In the genomic region with DNA sequence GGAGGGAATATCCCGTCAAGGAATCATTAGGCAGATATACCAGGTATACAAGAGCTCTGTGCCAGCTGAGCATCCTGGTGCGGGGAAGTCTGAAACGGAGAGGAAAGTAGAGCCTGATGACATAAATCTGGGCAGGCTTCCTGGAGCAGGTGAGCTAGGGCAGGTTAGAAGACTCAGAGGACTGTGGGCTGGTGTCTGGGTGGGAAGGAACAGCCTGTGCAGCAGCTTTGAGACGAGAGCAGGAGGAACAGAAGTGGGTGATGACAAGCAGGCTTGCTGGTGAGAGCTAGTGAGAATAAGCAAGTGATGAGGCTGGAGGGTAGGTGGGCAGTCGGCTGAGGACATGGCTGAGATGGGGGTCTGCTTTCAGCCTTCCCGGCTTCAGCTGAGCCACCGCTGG, we compare ENCODE assay signal across 29 cellular contexts. TPM values are rescaled to one million over a fixed set of nuclear protein-coding genes. Genes with fewer than 3 reads are reported as not detected.
DNase-seq lines count a peak whose midpoint lies in the region; ATAC-seq and TF ChIP-seq lines count a peak whose summit lies in the region.
"Had no signal": no experiment of that assay in that cellular context is flagged by ENCODE, and none has a peak within 500 bp of the region (broad histone marks: within the 10 kb centered on the region; RNA-seq: fewer than 3 reads in every experiment).

No MANE protein-coding gene starts in this region.

- H3K27ac ChIP-seq in mesenchymal stem cell (ENCODE audit: low read length, poor library complexity, severe bottlenecking) (no peak overlapping the region), ovary (no peak overlapping the region)
- H3K27ac ChIP-seq: A549, ascending aorta, heart right ventricle, parathyroid adenoma, transverse colon had no signal

- no peaks in the 10 kb centered on the region for H3K36me3 Mint-ChIP-seq in activated CD8-positive, alpha-beta T cell treated with anti-CD3 and anti-CD28 coated beads, Interleukin-2, amount 10 ng/mL, durations not matched to agents 7 days and 5 days (ENCODE audit: low read depth)
- no peaks in the 10 kb centered on the region for H3K36me3 Mint-ChIP-seq in activated CD8-positive, alpha-beta T cell treated with anti-CD3 and anti-CD28 coated beads for 36 hours (ENCODE audit: low read depth)
- H3K36me3 Mint-ChIP-seq in brain (peaks cover 27% of the 10 kb centered on the region), type B pancreatic cell (peaks cover 16% of the 10 kb centered on the region), HFFc6 (ENCODE audit: low read depth) (no peaks in the 10 kb centered on the region)

- no peak overlapping the region for H3K23ac ChIP-seq in mesenchymal stem cell (ENCODE audit: low read length in 2 of 2)

- no peak overlapping the region for H2AFZ ChIP-seq in mesenchymal stem cell (ENCODE audit: low read depth, low read length)
- H2AFZ ChIP-seq: parathyroid adenoma had no signal

- no peak overlapping the region for H3K4ac ChIP-seq in mesenchymal stem cell (ENCODE audit: low read depth in 1 of 2, low read length in 2 of 2)

- H3K18ac ChIP-seq in mesenchymal stem cell (ENCODE audit: low read depth in 1 of 2, low read length in 2 of 2): no peak overlapping the region

- H3K36me3 ChIP-seq in mesenchymal stem cell (ENCODE audit: control insufficient read depth in 1 of 2, insufficient read depth in 2 of 2, low read depth in 1 of 2, low read length in 2 of 2) (peaks cover 0 to 20% of the 10 kb centered on the region in 2 experiments), ovary (no peaks in the 10 kb centered on the region)
- H3K36me3 ChIP-seq: ascending aorta, transverse colon had no signal

- peak overlapping the region; percentile 2 for H3K27ac Mint-ChIP-seq in activated CD8-positive, alpha-beta T cell treated with anti-CD3 and anti-CD28 coated beads, Interleukin-2, amount 10 ng/mL, durations not matched to agents 7 days and 5 days
- no peak overlapping the region for H3K27ac Mint-ChIP-seq in activated CD8-positive, alpha-beta T cell treated with anti-CD3 and anti-CD28 coated beads for 36 hours
- H3K27ac Mint-ChIP-seq in brain: peak overlapping the region; percentile 97 to 100 (median 99)
- peak overlapping the region; percentile 78 for H3K27ac Mint-ChIP-seq in type B pancreatic cell
- H3K27ac Mint-ChIP-seq in HFFc6: no peak overlapping the region
- H3K27ac Mint-ChIP-seq: activated naive CD4-positive, alpha-beta T cell treated with anti-CD3 and anti-CD28 coated beads, Interleukin-2, amount 50 U/mL, for 24 hours; T-helper 2 cell treated with Interferon-gamma antibody and Interleukin-4, amounts not matched to agents 5 μg/mL and 100 μg/mL, for 36 hours had no signal

- no peak overlapping the region for H3K14ac ChIP-seq in mesenchymal stem cell (ENCODE audit: low read length in 2 of 2)

- H3K4me3 Mint-ChIP-seq in activated CD8-positive, alpha-beta T cell treated with anti-CD3 and anti-CD28 coated beads, Interleukin-2, amount 10 ng/mL, durations not matched to agents 7 days and 5 days: no peak overlapping the region
- no peak overlapping the region for H3K4me3 Mint-ChIP-seq in activated CD8-positive, alpha-beta T cell treated with anti-CD3 and anti-CD28 coated beads for 36 hours
- H3K4me3 Mint-ChIP-seq in brain (peak overlapping the region; percentile 81 to 89 (median 87)), type B pancreatic cell (peak overlapping the region; percentile 44), HFFc6 (no peak overlapping the region)
- H3K4me3 Mint-ChIP-seq: activated naive CD4-positive, alpha-beta T cell treated with anti-CD3 and anti-CD28 coated beads, Interleukin-2, amount 50 U/mL, for 24 hours; central memory CD8-positive, alpha-beta T cell; T-helper 2 cell treated with Interferon-gamma antibody and Interleukin-4, amounts not matched to agents 5 μg/mL and 100 μg/mL, for 36 hours had no signal

- H3K4me1 Mint-ChIP-seq in activated CD8-positive, alpha-beta T cell treated with anti-CD3 and anti-CD28 coated beads, Interleukin-2, amount 10 ng/mL, durations not matched to agents 7 days and 5 days (ENCODE audit: low read depth): peaks cover 7% of the 10 kb centered on the region
- H3K4me1 Mint-ChIP-seq in activated CD8-positive, alpha-beta T cell treated with anti-CD3 and anti-CD28 coated beads for 36 hours (ENCODE audit: low read depth): peaks cover 2% of the 10 kb centered on the region
- H3K4me1 Mint-ChIP-seq in brain (peaks cover 91% of the 10 kb centered on the region), type B pancreatic cell (ENCODE audit: unreplicated experiment) (peaks cover 34% of the 10 kb centered on the region), HFFc6 (ENCODE audit: low read depth) (peaks cover 15% of the 10 kb centered on the region)

- intact Hi-C loops in activated CD8-positive, alpha-beta T cell treated with anti-CD3 and anti-CD28 coated beads for 36 hours (cut with micrococcal nuclease): no loop called here
- intact Hi-C loops in ovary (cut with DNase I): no loop called here

- H2BK15ac ChIP-seq in mesenchymal stem cell (ENCODE audit: low read depth, poor library complexity, severe bottlenecking): no peak overlapping the region

- H3K79me1 ChIP-seq in mesenchymal stem cell (replicated peaks; ENCODE audit: low read length, poor library complexity, severe bottlenecking): peaks cover 3% of the 10 kb centered on the region

- no peak for ATAC-seq in activated CD8-positive, alpha-beta T cell treated with anti-CD3 and anti-CD28 coated beads, Interleukin-2, amount 10 ng/mL, durations not matched to agents 7 days and 5 days
- ATAC-seq in activated CD8-positive, alpha-beta T cell treated with anti-CD3 and anti-CD28 coated beads for 36 hours: no peak
- ATAC-seq: A549; heart right ventricle; left cardiac atrium; stimulated activated naive CD8-positive, alpha-beta T cell treated with anti-CD3 and anti-CD28 coated beads, Interleukin-15, Interleukin-2, amounts not matched to agents 100 U/mL and 50 U/mL, for 24 hours had no signal

- peak overlapping the region; percentile 29 for H2AK5ac ChIP-seq in mesenchymal stem cell (ENCODE audit: low read length, severe bottlenecking)

- TF ChIP-seq EP300 in ovary (IDR thresholded peaks at IDR 0.05): no peak

- H3K4me3 ChIP-seq in mesenchymal stem cell (ENCODE audit: insufficient read depth in 1 of 2, low read depth in 1 of 2, low read length in 2 of 2) (no peak overlapping the region), ovary (no peak overlapping the region)
- H3K4me3 ChIP-seq: A549, ascending aorta, heart right ventricle, transverse colon had no signal

- H4K91ac ChIP-seq in mesenchymal stem cell (ENCODE audit: low read length): no peak overlapping the region

- peaks cover 49% of the 10 kb centered on the region for H3K4me1 ChIP-seq in mesenchymal stem cell (ENCODE audit: control insufficient read depth, insufficient read depth, low read depth, low read length)
- H3K4me1 ChIP-seq in ovary (ENCODE audit: insufficient read depth): no peaks in the 10 kb centered on the region

- H3K4me2 ChIP-seq in mesenchymal stem cell (ENCODE audit: low read length, poor library complexity, severe bottlenecking): no peak overlapping the region
- H3K4me2 ChIP-seq: A549, SK-N-SH had no signal

- H3K27me3 ChIP-seq in mesenchymal stem cell (ENCODE audit: control insufficient read depth in 1 of 2, insufficient read depth in 1 of 2, low read length in 2 of 2) (peaks cover 0 to 35% of the 10 kb centered on the region in 2 experiments), ovary (no peaks in the 10 kb centered on the region)
- H3K27me3 ChIP-seq: ascending aorta, transverse colon had no signal

- no peak overlapping the region for H4K8ac ChIP-seq in mesenchymal stem cell (ENCODE audit: low read length)

- H3K9me3 Mint-ChIP-seq in activated CD8-positive, alpha-beta T cell treated with anti-CD3 and anti-CD28 coated beads, Interleukin-2, amount 10 ng/mL, durations not matched to agents 7 days and 5 days (ENCODE audit: insufficient read depth): no peaks in the 10 kb centered on the region
- no peaks in the 10 kb centered on the region for H3K9me3 Mint-ChIP-seq in activated CD8-positive, alpha-beta T cell treated with anti-CD3 and anti-CD28 coated beads for 36 hours
- peaks cover 0 to 20% (median 11%) of the 10 kb centered on the region in 5 experiments for H3K9me3 Mint-ChIP-seq in brain
- H3K9me3 Mint-ChIP-seq in type B pancreatic cell: no peaks in the 10 kb centered on the region
- H3K9me3 Mint-ChIP-seq in HFFc6: no peaks in the 10 kb centered on the region
- H3K9me3 Mint-ChIP-seq: activated naive CD4-positive, alpha-beta T cell treated with anti-CD3 and anti-CD28 coated beads, Interleukin-2, amount 50 U/mL, for 24 hours; central memory CD8-positive, alpha-beta T cell; T-helper 2 cell treated with Interferon-gamma antibody and Interleukin-4, amounts not matched to agents 5 μg/mL and 100 μg/mL, for 36 hours had no signal

- no peak for TF ChIP-seq CTCF in activated CD8-positive, alpha-beta T cell treated with anti-CD3 and anti-CD28 coated beads for 36 hours (IDR thresholded peaks at IDR 0.05)
- TF ChIP-seq CTCF in brain (conservative IDR thresholded peaks at IDR 0.05) (no peak), type B pancreatic cell (conservative IDR thresholded peaks at IDR 0.05) (no peak), HFFc6 (IDR thresholded peaks at IDR 0.05) (no peak), ovary (IDR thresholded peaks at IDR 0.05) (no peak)

- H3K9me3 ChIP-seq in mesenchymal stem cell (ENCODE audit: control insufficient read depth, low read length) (no peaks in the 10 kb centered on the region), ovary (no peaks in the 10 kb centered on the region)
- H3K9me3 ChIP-seq: A549, ascending aorta, heart right ventricle, SK-N-SH, transverse colon had no signal

- H2BK120ac ChIP-seq in mesenchymal stem cell (ENCODE audit: low read depth, low read length): no peak overlapping the region

- CTCF ChIA-PET in activated CD8-positive, alpha-beta T cell treated with anti-CD3 and anti-CD28 coated beads, Interleukin-2, amount 10 ng/mL, durations not matched to agents 7 days and 5 days (lab: Charles Lee): interaction anchor here (1.9 kb wide), 1 partner anchor 143 kb away, joined by 6 read pairs; no protein-coding TSS in a partner anchor
- CTCF ChIA-PET in activated CD8-positive, alpha-beta T cell treated with anti-CD3 and anti-CD28 coated beads for 36 hours (lab: Charles Lee): interaction anchor here (0.6 to 1.2 kb wide), 4 partner anchors 21 to 60 kb away, joined by 3 read pairs; a partner anchor contains a TSS

- no peak overlapping the region for H2BK5ac ChIP-seq in mesenchymal stem cell (ENCODE audit: low read depth, low read length, poor library complexity, severe bottlenecking)

- H2BK12ac ChIP-seq in mesenchymal stem cell (ENCODE audit: low read length in 2 of 2): no peak overlapping the region

- POLR2A ChIA-PET in activated CD8-positive, alpha-beta T cell treated with anti-CD3 and anti-CD28 coated beads, Interleukin-2, amount 10 ng/mL, durations not matched to agents 7 days and 5 days (lab: Charles Lee): interaction anchor here (1.2 kb wide), 1 partner anchor 292 kb away, joined by 3 read pairs; a partner anchor contains a TSS
- POLR2A ChIA-PET in activated CD8-positive, alpha-beta T cell treated with anti-CD3 and anti-CD28 coated beads for 36 hours (lab: Charles Lee): no interaction called here

- TF ChIP-seq POLR2A in ovary (IDR thresholded peaks at IDR 0.05): no peak

- no peak overlapping the region for H3K9ac ChIP-seq in mesenchymal stem cell (ENCODE audit: low read length)
- H3K9ac ChIP-seq: parathyroid adenoma, SK-N-SH had no signal

- WGBS in mesenchymal stem cell: 77% methylated on average over 7 of the region's 7 CpGs
- 85 to 94% (median 86%) methylated on average over 7 of the region's 7 CpGs for whole genome bisulfite sequencing in ovary, 3 donors

- H3K27me3 Mint-ChIP-seq in activated CD8-positive, alpha-beta T cell treated with anti-CD3 and anti-CD28 coated beads, Interleukin-2, amount 10 ng/mL, durations not matched to agents 7 days and 5 days (ENCODE audit: low read depth): no peaks in the 10 kb centered on the region
- no peaks in the 10 kb centered on the region for H3K27me3 Mint-ChIP-seq in activated CD8-positive, alpha-beta T cell treated with anti-CD3 and anti-CD28 coated beads for 36 hours
- H3K27me3 Mint-ChIP-seq in brain: peaks cover 8% of the 10 kb centered on the region
- H3K27me3 Mint-ChIP-seq in type B pancreatic cell: no peaks in the 10 kb centered on the region
- H3K27me3 Mint-ChIP-seq in HFFc6 (ENCODE audit: insufficient read depth): no peaks in the 10 kb centered on the region; the same call in 1 of the 2 replicates
- H3K27me3 Mint-ChIP-seq: activated naive CD4-positive, alpha-beta T cell treated with anti-CD3 and anti-CD28 coated beads, Interleukin-2, amount 50 U/mL, for 24 hours; central memory CD8-positive, alpha-beta T cell had no signal

- DNase-seq in activated CD8-positive, alpha-beta T cell treated with anti-CD3 and anti-CD28 coated beads, Interleukin-2, amount 10 ng/mL, durations not matched to agents 7 days and 5 days: no peak
- DNase-seq in activated CD8-positive, alpha-beta T cell treated with anti-CD3 and anti-CD28 coated beads for 36 hours: no peak
- DNase-seq in mesenchymal stem cell (no peak), type B pancreatic cell (ENCODE audit: extremely low spot score, unreplicated experiment) (no peak), HFFc6 (no peak), ovary (no peak), COR-L47 (lab: John Stamatoyannopoulos, UW) (no peak)
- DNase-seq: activated CD4-positive, alpha-beta T cell treated with anti-CD3 and anti-CD28 coated beads, Interleukin-2, amount 50 U/mL, for 1 hour; DMS79 treated with DMSO at 0.1 percent for 48 hours; GOT3; heart right ventricle; KG1; left cardiac atrium; MM.1S; NCI-H2107; NCI-H510A treated with DMSO at 0.1 percent for 48 hours; stimulated activated CD4-positive, alpha-beta T cell treated with anti-CD3 and anti-CD28 coated beads, Interleukin-12 subunit alpha, Interleukin-12 subunit beta, amount 100 ng/mL, for 4 hours; stimulated activated CD4-positive, alpha-beta T cell treated with anti-CD3 and anti-CD28 coated beads, Interleukin-4, amount 100 ng/mL, for 24 hours; stimulated activated naive CD8-positive, alpha-beta T cell treated with anti-CD3 and anti-CD28 coated beads, Interleukin-15, Interleukin-2, amounts not matched to agents 100 U/mL and 50 U/mL, for 24 hours; transverse colon had no signal

RNA-seq across cellular contexts. Expression of a gene that starts 6.7 kb away (rescaled TPM):
- total RNA-seq in activated CD8-positive, alpha-beta T cell treated with anti-CD3 and anti-CD28 coated beads, Interleukin-2, amount 10 ng/mL, durations not matched to agents 7 days and 5 days: 1 to 10 TPM; 4.9 to 5.2 TPM
- 1 to 10 TPM; 2.7 to 3.1 TPM for total RNA-seq in activated CD8-positive, alpha-beta T cell treated with anti-CD3 and anti-CD28 coated beads for 36 hours
- polyA plus RNA-seq in brain (ENCODE audit: insufficient read depth, low read depth, low replicate concordance) (109 TPM), ovary (1 to 10 TPM in 1 of 2 donors, under 1 TPM in 1; 0.90 to 1.3 TPM)
- polyA plus RNA-seq in mesenchymal stem cell (2013, experiment 1 of 2): 1.0 TPM
- 0.93 TPM for polyA plus RNA-seq in mesenchymal stem cell (2013, experiment 2 of 2)
- total RNA-seq in type B pancreatic cell (ENCODE audit: low replicate concordance) (23.4 and 35.5 TPM in 2 replicates), ovary (10 to 100 TPM in 2 of 7 donors, 1 to 10 TPM in 5; 2.2 to 17.1 (median 6.6) TPM)
- total RNA-seq in HFFc6 (2021; fragmentation: NEBNext Ultra II Directional; extraction: Animal tissue kit (Norgen Biotek cat#: 25700)): 1 to 10 TPM; 1.2 to 1.7 (median 1.4) TPM

RNA-seq across cellular contexts. Expression of a gene that starts 26.9 kb away (rescaled TPM):
- total RNA-seq in activated CD8-positive, alpha-beta T cell treated with anti-CD3 and anti-CD28 coated beads, Interleukin-2, amount 10 ng/mL, durations not matched to agents 7 days and 5 days: 10 to 100 TPM; 38.2 to 40.7 TPM
- total RNA-seq in activated CD8-positive, alpha-beta T cell treated with anti-CD3 and anti-CD28 coated beads for 36 hours: 10 to 100 TPM; 12.9 to 14.0 TPM
- polyA plus RNA-seq in brain (ENCODE audit: insufficient read depth, low read depth, low replicate concordance) (77.5 TPM), ovary (1 to 10 TPM; 5.3 to 5.9 TPM)
- 7.4 TPM for polyA plus RNA-seq in mesenchymal stem cell (2013, experiment 1 of 2)
- polyA plus RNA-seq in mesenchymal stem cell (2013, experiment 2 of 2): 7.5 TPM
- total RNA-seq in type B pancreatic cell (ENCODE audit: low replicate concordance) (10.3 and 46.2 TPM in 2 replicates), ovary (1 to 10 TPM; 1.0 to 8.1 (median 4.5) TPM)
- 10 to 100 TPM; 17.0 to 33.1 (median 30.4) TPM for total RNA-seq in HFFc6 (2021; fragmentation: NEBNext Ultra II Directional; extraction: Animal tissue kit (Norgen Biotek cat#: 25700))

RNA-seq across cellular contexts. Expression of a gene that starts 42.4 kb away (rescaled TPM):
- 100 to 1,000 TPM; 145 to 157 TPM for total RNA-seq in activated CD8-positive, alpha-beta T cell treated with anti-CD3 and anti-CD28 coated beads, Interleukin-2, amount 10 ng/mL, durations not matched to agents 7 days and 5 days
- 100 to 1,000 TPM; 226 to 228 TPM for total RNA-seq in activated CD8-positive, alpha-beta T cell treated with anti-CD3 and anti-CD28 coated beads for 36 hours
- polyA plus RNA-seq in brain (ENCODE audit: insufficient read depth, low read depth, low replicate concordance): 402 TPM
- polyA plus RNA-seq in mesenchymal stem cell (2013, experiment 1 of 2): 210 TPM
- 208 TPM for polyA plus RNA-seq in mesenchymal stem cell (2013, experiment 2 of 2)
- 136 and 173 TPM in 2 replicates for total RNA-seq in type B pancreatic cell (ENCODE audit: low replicate concordance)
- 100 to 1,000 TPM; 165 to 194 (median 176) TPM for total RNA-seq in HFFc6 (2021; fragmentation: NEBNext Ultra II Directional; extraction: Animal tissue kit (Norgen Biotek cat#: 25700))
- 100 to 1,000 TPM in 6 of 7 donors, 10 to 100 TPM in 1; 83.7 to 317 (median 119) TPM for total RNA-seq in ovary
- 100 to 1,000 TPM in 1 of 2 donors, 10 to 100 TPM in 1; 97.5 to 206 TPM for polyA plus RNA-seq in ovary

RNA-seq across cellular contexts. Expression of a gene that starts 50.7 kb away (rescaled TPM):
- total RNA-seq in activated CD8-positive, alpha-beta T cell treated with anti-CD3 and anti-CD28 coated beads, Interleukin-2, amount 10 ng/mL, durations not matched to agents 7 days and 5 days: not detected
- not detected for total RNA-seq in activated CD8-positive, alpha-beta T cell treated with anti-CD3 and anti-CD28 coated beads for 36 hours
- polyA plus RNA-seq in brain (ENCODE audit: insufficient read depth, low read depth, low replicate concordance) (0.75 TPM), ovary (not detected)
- 0.14 TPM for polyA plus RNA-seq in mesenchymal stem cell (2013, experiment 1 of 2)
- not detected for polyA plus RNA-seq in mesenchymal stem cell (2013, experiment 2 of 2)
- total RNA-seq in type B pancreatic cell (ENCODE audit: low replicate concordance) (0.48 and 0.60 TPM in 2 replicates), ovary (under 1 TPM in 1 of 7 donors, not detected in 6; 0.38 TPM)
- total RNA-seq in HFFc6 (2021; fragmentation: NEBNext Ultra II Directional; extraction: Animal tissue kit (Norgen Biotek cat#: 25700)): not detected
- total RNA-seq: ascending aorta, HT1080, transverse colon had no signal
- polyA plus RNA-seq: A549 had no signal

Comparison
In these comparisons a context has a peak if more than half of its experiments do, and no peak if none do; other contexts are left out.
1. H3K27ac Mint-ChIP-seq: peak in activated CD8-positive, alpha-beta T cell treated with anti-CD3 and anti-CD28 coated beads, Interleukin-2, amount 10 ng/mL, durations not matched to agents 7 days and 5 days (single experiment), brain (5 of 5) and type B pancreatic cell (single experiment); none in activated CD8-positive, alpha-beta T cell treated with anti-CD3 and anti-CD28 coated beads for 36 hours (single experiment) and HFFc6 (single experiment).
2. H3K4me3 Mint-ChIP-seq: peak in brain (5 of 5) and type B pancreatic cell (single experiment); none in activated CD8-positive, alpha-beta T cell treated with anti-CD3 and anti-CD28 coated beads, Interleukin-2, amount 10 ng/mL, durations not matched to agents 7 days and 5 days (single experiment), activated CD8-positive, alpha-beta T cell treated with anti-CD3 and anti-CD28 coated beads for 36 hours (single experiment) and HFFc6 (single experiment).